ENCODE assay signal across 8 cellular contexts in the genomic region with DNA sequence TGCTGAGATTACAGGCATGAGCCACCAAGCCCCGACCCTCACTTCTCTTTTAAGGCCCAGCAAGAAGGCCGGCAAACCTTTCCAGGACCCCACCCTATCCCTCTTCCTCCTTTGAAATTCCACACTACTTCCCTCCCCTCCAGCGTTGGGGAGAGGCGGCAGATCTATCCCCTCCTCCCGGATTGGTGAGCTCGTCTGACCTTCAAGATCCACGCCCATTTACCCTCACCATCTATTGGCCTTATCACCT. TPM values are rescaled to one million over a fixed set of nuclear protein-coding genes. Genes with fewer than 3 reads are reported as not detected.
A peak's percentile ranks its signal among the peaks of the same experiment; 100 is the strongest.
DNase-seq lines count a peak whose midpoint lies in the region; ATAC-seq and TF ChIP-seq lines count a peak whose summit lies in the region.

No MANE protein-coding gene starts in this region.

- H3K4me2 ChIP-seq in KMS-11 = peak overlapping the region; percentile 33; the same call in 1 of the 2 replicates

- peak overlapping the region; percentile 87 for H3K4me3 Mint-ChIP-seq in natural killer cell

- peaks cover 0 to 21% of the 10 kb centered on the region in 2 donors for H3K4me1 Mint-ChIP-seq in natural killer cell

- H3K27me3 Mint-ChIP-seq in natural killer cell (ENCODE audit: low read depth in 2 of 2) = no peaks in the 10 kb centered on the region

- H3K36me3 Mint-ChIP-seq in natural killer cell = no peaks in the 10 kb centered on the region

- H3K9ac ChIP-seq in KMS-11 = no peak overlapping the region

- peak overlapping the region; percentile 55 for H3K4me3 ChIP-seq in AG10803 (ENCODE audit: low read length)
- H3K4me3 ChIP-seq in KMS-11 (IDR thresholded peaks at IDR 0.05; ENCODE audit: insufficient read depth, low read depth, low read length) = no peak overlapping the region

- TF ChIP-seq CTCF in AG10803 (conservative IDR thresholded peaks at IDR 0.05; ENCODE audit: low read length) (no peak), KMS-11 (conservative IDR thresholded peaks at IDR 0.05; ENCODE audit: low read depth, low read length) (no peak), natural killer cell (IDR thresholded peaks at IDR 0.05) (no peak)

- H3K27me3 ChIP-seq in KMS-11 (ENCODE audit: insufficient read depth, low read depth) = no peaks in the 10 kb centered on the region

- H3K79me2 ChIP-seq in KMS-11 (ENCODE audit: insufficient read depth, low read depth) = no peaks in the 10 kb centered on the region

- intact Hi-C loops in natural killer cell (cut with micrococcal nuclease) = loop anchor here (1.0 kb wide), 2 partner anchors 10 to 67 kb away; a partner anchor contains a TSS

- H2AFZ ChIP-seq in KMS-11 (ENCODE audit: low read depth) = peak overlapping the region; percentile 47; the same call in 1 of the 2 replicates

- no peak for ATAC-seq in natural killer cell

- no peaks in the 10 kb centered on the region for H3K36me3 ChIP-seq in KMS-11 (ENCODE audit: insufficient read depth)

- H3K27ac Mint-ChIP-seq in natural killer cell = peak overlapping the region; percentile 79 to 88

- H3K27ac ChIP-seq in KMS-11 = no peak overlapping the region
- H3K27ac ChIP-seq in cingulate gyrus (ENCODE audit: low read depth, low read length) = peak overlapping the region; percentile 65

- no peaks in the 10 kb centered on the region for H4K20me1 ChIP-seq in KMS-11 (ENCODE audit: insufficient read depth)

- no peaks in the 10 kb centered on the region for H3K9me3 Mint-ChIP-seq in natural killer cell

- DNase-seq in AG10803 (ENCODE audit: low read depth) (no peak), natural killer cell (no peak), GF-D8 (lab: John Stamatoyannopoulos, UW) (no peak), NK-92 (lab: John Stamatoyannopoulos, UW; ENCODE audit: unreplicated experiment) (no peak), SW480 (ENCODE audit: low spot score) (no peak)
- DNase-seq in stimulated activated naive CD4-positive, alpha-beta T cell treated with Interleukin-2 at 50 U/mL for 16 hours (lab: John Stamatoyannopoulos, UW) = no peak

- H3K4me1 ChIP-seq in KMS-11 (ENCODE audit: low read depth, poor library complexity, severe bottlenecking) = peaks cover 8% of the 10 kb centered on the region

RNA-seq across cellular contexts. Expression of a gene that starts 4.5 kb away (rescaled TPM):
- 1 to 10 TPM; 6.2 to 7.9 (median 6.3) TPM for total RNA-seq in natural killer cell

RNA-seq across cellular contexts. Expression of a gene that starts 9.3 kb away (rescaled TPM):
- 1 to 10 TPM in 1 of 3 donors, under 1 TPM in 2; 0.36 to 1.0 (median 0.80) TPM for total RNA-seq in natural killer cell

RNA-seq across cellular contexts. Expression of a gene that starts 19.0 kb away (rescaled TPM):
- 10 to 100 TPM; 29.3 to 69.7 (median 34.8) TPM for total RNA-seq in natural killer cell

RNA-seq across cellular contexts. Expression of a gene that starts 28.1 kb away (rescaled TPM):
- 1 to 10 TPM in 2 of 3 donors, under 1 TPM in 1; 1.00 to 1.7 (median 1.2) TPM for total RNA-seq in natural killer cell

RNA-seq across cellular contexts. Expression of a gene that starts 42.4 kb away (rescaled TPM):
- 1 to 10 TPM in 1 of 3 donors, under 1 TPM in 2; 0.48 to 1.1 (median 0.66) TPM for total RNA-seq in natural killer cell
